In genomic region chr7:21427861-21428641, GRCh38 we compare ENCODE assay signal across 1 cellular context.
TF ChIP-seq lines count a peak whose summit lies in the region.

Gene SP4, plus strand, starts transcription at chr7:21428083. Its CDS starts 169 bp downstream, at chr7:21428252.

TF ChIP-seq in HCT116, 20 proteins besides CTCF, POLR2A, EP300 and RAD21 (continued from another document):
- TF ChIP-seq REST (IDR thresholded peaks at IDR 0.05; ENCODE audit: low read depth), result no peak
TF ChIP-seq in HCT116: peak in this region for 2.
